8 cellular contexts compared by ENCODE assay signal in the genomic region with DNA sequence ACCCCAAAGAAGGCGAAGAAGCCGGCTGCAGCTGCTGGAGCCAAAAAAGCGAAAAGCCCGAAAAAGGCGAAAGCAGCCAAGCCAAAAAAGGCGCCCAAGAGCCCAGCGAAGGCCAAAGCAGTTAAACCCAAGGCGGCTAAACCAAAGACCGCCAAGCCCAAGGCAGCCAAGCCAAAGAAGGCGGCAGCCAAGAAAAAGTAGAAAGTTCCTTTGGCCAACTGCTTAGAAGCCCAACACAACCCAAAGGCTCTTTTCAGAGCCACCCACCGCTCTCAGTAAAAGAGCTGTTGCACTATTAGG.
DNase-seq lines count a peak whose midpoint lies in the region; ATAC-seq, FAIRE-seq and TF ChIP-seq lines count a peak whose summit lies in the region.

No MANE protein-coding gene starts in this region.

- TF ChIP-seq CTCF in astrocyte (IDR thresholded peaks at IDR 0.05; ENCODE audit: insufficient read depth, low read depth, low read length) = no peak

- no peaks in the 10 kb centered on the region for H3K27me3 Mint-ChIP-seq in astrocyte (ENCODE audit: low read depth, unreplicated experiment)

- H3K27ac ChIP-seq in ACC112 (ENCODE audit: low read depth, low read length) = peak overlapping the region; percentile 88
- peak overlapping the region; percentile 70 for H3K27ac ChIP-seq in astrocyte (ENCODE audit: low read depth, low read length)
- peak overlapping the region; percentile 89 for H3K27ac ChIP-seq in layer of hippocampus (ENCODE audit: low read depth, low read length)
- peak overlapping the region; percentile 100 for H3K27ac ChIP-seq in thymus (ENCODE audit: low read depth)

- peaks cover 32% of the 10 kb centered on the region for H3K79me2 ChIP-seq in ACC112 (ENCODE audit: control insufficient read depth, insufficient read depth, low read length, unreplicated experiment)
- peaks cover 6% of the 10 kb centered on the region for H3K79me2 ChIP-seq in astrocyte (ENCODE audit: insufficient read depth, low read length)

- H3K4me1 ChIP-seq in ACC112 (ENCODE audit: control insufficient read depth, insufficient read depth, low read length, unreplicated experiment) (peaks cover 12% of the 10 kb centered on the region), astrocyte (ENCODE audit: insufficient read depth, low read length) (peaks cover 11% of the 10 kb centered on the region), thymus (ENCODE audit: control insufficient read depth, insufficient read depth, low read length) (peaks cover 2% of the 10 kb centered on the region)

- DNase-seq in astrocyte (ENCODE audit: low read depth) (peak; percentile 41), NCI-H2227 treated with DMSO at 0.1 percent for 48 hours (lab: John Stamatoyannopoulos, UW) (no peak), NCI-H1105 treated with DMSO at 0.1 percent for 48 hours (lab: John Stamatoyannopoulos, UW) (no peak), DMS153 (lab: John Stamatoyannopoulos, UW) (no peak)

- peak; percentile 3 for ATAC-seq in HG02973 (IDR thresholded peaks at IDR 0.05; ENCODE audit: unreplicated experiment)

- H3K4me3 Mint-ChIP-seq in astrocyte (ENCODE audit: unreplicated experiment) = peak overlapping the region; percentile 93

- no peaks in the 10 kb centered on the region for H3K36me3 Mint-ChIP-seq in astrocyte (ENCODE audit: low read depth, unreplicated experiment)

- peaks cover 19% of the 10 kb centered on the region for H4K20me1 ChIP-seq in astrocyte (ENCODE audit: insufficient read depth, low read length)

- H3K27ac Mint-ChIP-seq in astrocyte (ENCODE audit: unreplicated experiment) = peak overlapping the region; percentile 93

- H3K9me3 Mint-ChIP-seq in astrocyte (ENCODE audit: unreplicated experiment) = no peaks in the 10 kb centered on the region

- peak overlapping the region; percentile 84 for H3K4me2 ChIP-seq in astrocyte (ENCODE audit: low read length)

- H3K9me3 ChIP-seq in astrocyte (ENCODE audit: insufficient read depth, low read depth, low read length) = no peaks in the 10 kb centered on the region
- H3K9me3 ChIP-seq in thymus (ENCODE audit: control insufficient read depth) = no peaks in the 10 kb centered on the region

- H3K4me1 Mint-ChIP-seq in astrocyte (ENCODE audit: low read depth, unreplicated experiment) = peaks cover 5% of the 10 kb centered on the region

- 0 out of 2 replicates have a peak, but pooled peaks cover 2% of the 10 kb centered on the region for H3K36me3 ChIP-seq in ACC112 (ENCODE audit: insufficient read depth, low read length)
- no peaks in the 10 kb centered on the region for H3K36me3 ChIP-seq in astrocyte (ENCODE audit: insufficient read depth, low read length)
- H3K36me3 ChIP-seq in thymus (ENCODE audit: control insufficient read depth, insufficient read depth) = no peaks in the 10 kb centered on the region

- H3K9ac ChIP-seq in astrocyte (ENCODE audit: low read length) = peak overlapping the region; percentile 83

- H3K4me3 ChIP-seq in ACC112 (ENCODE audit: low read depth, low read length) = peak overlapping the region; percentile 82
- H3K4me3 ChIP-seq in astrocyte (ENCODE audit: insufficient read depth, low read depth, low read length) = peak overlapping the region; percentile 69
- peak overlapping the region; percentile 77 for H3K4me3 ChIP-seq in thymus (ENCODE audit: low read length)

- no peaks in the 10 kb centered on the region for H3K27me3 ChIP-seq in ACC112 (ENCODE audit: insufficient read depth, low read length)
- no peaks in the 10 kb centered on the region for H3K27me3 ChIP-seq in astrocyte (ENCODE audit: insufficient read depth, low read length)
- H3K27me3 ChIP-seq in layer of hippocampus (ENCODE audit: control insufficient read depth, insufficient read depth, low read length) = no peaks in the 10 kb centered on the region
- H3K27me3 ChIP-seq in thymus (ENCODE audit: control insufficient read depth, insufficient read depth) = no peaks in the 10 kb centered on the region

- H2AFZ ChIP-seq in ACC112 (ENCODE audit: low read length, unreplicated experiment) = no peak overlapping the region
- no peak overlapping the region for H2AFZ ChIP-seq in astrocyte (ENCODE audit: low read depth, low read length)

- no peak for FAIRE-seq in astrocyte (lab: Jason Lieb, UNC)

- under 1% methylated on average over 11 of the region's 11 CpGs for WGBS in thymus
